1 cellular context compared by ENCODE assay signal in the genomic region with DNA sequence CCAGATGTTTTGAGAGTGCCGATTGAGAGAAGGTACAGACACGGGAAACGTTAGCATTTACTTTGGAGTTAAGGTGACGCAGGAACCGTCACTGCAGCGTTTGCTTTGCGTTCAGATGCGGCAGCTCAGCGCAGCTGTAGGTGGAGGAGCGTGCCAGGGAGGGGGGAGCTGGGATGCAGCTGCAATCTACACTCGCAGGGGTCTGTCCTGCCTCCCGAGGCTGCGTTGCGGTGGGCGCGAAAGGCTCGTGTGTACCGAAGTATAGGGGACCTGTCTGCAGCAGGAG.
TF ChIP-seq lines count a peak whose summit lies in the region.

No MANE protein-coding gene starts in this region.

TF ChIP-seq in K562, 482 proteins besides CTCF, POLR2A, EP300 and RAD21 (continued from another document and continues in another):
- TF ChIP-seq ZBED1 (IDR thresholded peaks at IDR 0.05), result no peak
- TF ChIP-seq, protein P1, sequence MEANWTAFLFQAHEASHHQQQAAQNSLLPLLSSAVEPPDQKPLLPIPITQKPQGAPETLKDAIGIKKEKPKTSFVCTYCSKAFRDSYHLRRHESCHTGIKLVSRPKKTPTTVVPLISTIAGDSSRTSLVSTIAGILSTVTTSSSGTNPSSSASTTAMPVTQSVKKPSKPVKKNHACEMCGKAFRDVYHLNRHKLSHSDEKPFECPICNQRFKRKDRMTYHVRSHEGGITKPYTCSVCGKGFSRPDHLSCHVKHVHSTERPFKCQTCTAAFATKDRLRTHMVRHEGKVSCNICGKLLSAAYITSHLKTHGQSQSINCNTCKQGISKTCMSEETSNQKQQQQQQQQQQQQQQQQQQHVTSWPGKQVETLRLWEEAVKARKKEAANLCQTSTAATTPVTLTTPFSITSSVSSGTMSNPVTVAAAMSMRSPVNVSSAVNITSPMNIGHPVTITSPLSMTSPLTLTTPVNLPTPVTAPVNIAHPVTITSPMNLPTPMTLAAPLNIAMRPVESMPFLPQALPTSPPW (CRISPR knock-in tag; IDR thresholded peaks at IDR 0.05), result no peak
- TF ChIP-seq, protein P2, sequence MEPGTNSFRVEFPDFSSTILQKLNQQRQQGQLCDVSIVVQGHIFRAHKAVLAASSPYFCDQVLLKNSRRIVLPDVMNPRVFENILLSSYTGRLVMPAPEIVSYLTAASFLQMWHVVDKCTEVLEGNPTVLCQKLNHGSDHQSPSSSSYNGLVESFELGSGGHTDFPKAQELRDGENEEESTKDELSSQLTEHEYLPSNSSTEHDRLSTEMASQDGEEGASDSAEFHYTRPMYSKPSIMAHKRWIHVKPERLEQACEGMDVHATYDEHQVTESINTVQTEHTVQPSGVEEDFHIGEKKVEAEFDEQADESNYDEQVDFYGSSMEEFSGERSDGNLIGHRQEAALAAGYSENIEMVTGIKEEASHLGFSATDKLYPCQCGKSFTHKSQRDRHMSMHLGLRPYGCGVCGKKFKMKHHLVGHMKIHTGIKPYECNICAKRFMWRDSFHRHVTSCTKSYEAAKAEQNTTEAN (CRISPR knock-in tag; IDR thresholded peaks at IDR 0.05), result no peak
- TF ChIP-seq ZC3H11A (IDR thresholded peaks at IDR 0.05; ENCODE audit: low read depth, low read length), result no peak
- no peak for TF ChIP-seq ZNF445 (CRISPR knock-in tag; IDR thresholded peaks at IDR 0.05; ENCODE audit: low read depth)
- no peak for TF ChIP-seq PURB (CRISPR knock-in tag; IDR thresholded peaks at IDR 0.05; ENCODE audit: low read depth)
- no peak for TF ChIP-seq TCF7L2 (IDR thresholded peaks at IDR 0.05; ENCODE audit: low read depth, low read length)
- TF ChIP-seq BCOR (IDR thresholded peaks at IDR 0.05), result peak; percentile 30; the same call in 1 of the 2 replicates
- TF ChIP-seq, protein P3, sequence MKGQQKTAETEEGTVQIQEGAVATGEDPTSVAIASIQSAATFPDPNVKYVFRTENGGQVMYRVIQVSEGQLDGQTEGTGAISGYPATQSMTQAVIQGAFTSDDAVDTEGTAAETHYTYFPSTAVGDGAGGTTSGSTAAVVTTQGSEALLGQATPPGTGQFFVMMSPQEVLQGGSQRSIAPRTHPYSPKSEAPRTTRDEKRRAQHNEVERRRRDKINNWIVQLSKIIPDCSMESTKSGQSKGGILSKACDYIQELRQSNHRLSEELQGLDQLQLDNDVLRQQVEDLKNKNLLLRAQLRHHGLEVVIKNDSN (CRISPR knock-in tag; IDR thresholded peaks at IDR 0.05), result 0 out of 2 replicates have a peak, but pooled peaks have one; percentile 1
- no peak for TF ChIP-seq PCBP2 (IDR thresholded peaks at IDR 0.05; ENCODE audit: low read depth, low read length, poor library complexity, severe bottlenecking)
- TF ChIP-seq TCF7 (IDR thresholded peaks at IDR 0.05; ENCODE audit: borderline replicate concordance), result 0 out of 2 replicates have a peak, but pooled peaks have one; percentile 46
- TF ChIP-seq, protein P4, sequence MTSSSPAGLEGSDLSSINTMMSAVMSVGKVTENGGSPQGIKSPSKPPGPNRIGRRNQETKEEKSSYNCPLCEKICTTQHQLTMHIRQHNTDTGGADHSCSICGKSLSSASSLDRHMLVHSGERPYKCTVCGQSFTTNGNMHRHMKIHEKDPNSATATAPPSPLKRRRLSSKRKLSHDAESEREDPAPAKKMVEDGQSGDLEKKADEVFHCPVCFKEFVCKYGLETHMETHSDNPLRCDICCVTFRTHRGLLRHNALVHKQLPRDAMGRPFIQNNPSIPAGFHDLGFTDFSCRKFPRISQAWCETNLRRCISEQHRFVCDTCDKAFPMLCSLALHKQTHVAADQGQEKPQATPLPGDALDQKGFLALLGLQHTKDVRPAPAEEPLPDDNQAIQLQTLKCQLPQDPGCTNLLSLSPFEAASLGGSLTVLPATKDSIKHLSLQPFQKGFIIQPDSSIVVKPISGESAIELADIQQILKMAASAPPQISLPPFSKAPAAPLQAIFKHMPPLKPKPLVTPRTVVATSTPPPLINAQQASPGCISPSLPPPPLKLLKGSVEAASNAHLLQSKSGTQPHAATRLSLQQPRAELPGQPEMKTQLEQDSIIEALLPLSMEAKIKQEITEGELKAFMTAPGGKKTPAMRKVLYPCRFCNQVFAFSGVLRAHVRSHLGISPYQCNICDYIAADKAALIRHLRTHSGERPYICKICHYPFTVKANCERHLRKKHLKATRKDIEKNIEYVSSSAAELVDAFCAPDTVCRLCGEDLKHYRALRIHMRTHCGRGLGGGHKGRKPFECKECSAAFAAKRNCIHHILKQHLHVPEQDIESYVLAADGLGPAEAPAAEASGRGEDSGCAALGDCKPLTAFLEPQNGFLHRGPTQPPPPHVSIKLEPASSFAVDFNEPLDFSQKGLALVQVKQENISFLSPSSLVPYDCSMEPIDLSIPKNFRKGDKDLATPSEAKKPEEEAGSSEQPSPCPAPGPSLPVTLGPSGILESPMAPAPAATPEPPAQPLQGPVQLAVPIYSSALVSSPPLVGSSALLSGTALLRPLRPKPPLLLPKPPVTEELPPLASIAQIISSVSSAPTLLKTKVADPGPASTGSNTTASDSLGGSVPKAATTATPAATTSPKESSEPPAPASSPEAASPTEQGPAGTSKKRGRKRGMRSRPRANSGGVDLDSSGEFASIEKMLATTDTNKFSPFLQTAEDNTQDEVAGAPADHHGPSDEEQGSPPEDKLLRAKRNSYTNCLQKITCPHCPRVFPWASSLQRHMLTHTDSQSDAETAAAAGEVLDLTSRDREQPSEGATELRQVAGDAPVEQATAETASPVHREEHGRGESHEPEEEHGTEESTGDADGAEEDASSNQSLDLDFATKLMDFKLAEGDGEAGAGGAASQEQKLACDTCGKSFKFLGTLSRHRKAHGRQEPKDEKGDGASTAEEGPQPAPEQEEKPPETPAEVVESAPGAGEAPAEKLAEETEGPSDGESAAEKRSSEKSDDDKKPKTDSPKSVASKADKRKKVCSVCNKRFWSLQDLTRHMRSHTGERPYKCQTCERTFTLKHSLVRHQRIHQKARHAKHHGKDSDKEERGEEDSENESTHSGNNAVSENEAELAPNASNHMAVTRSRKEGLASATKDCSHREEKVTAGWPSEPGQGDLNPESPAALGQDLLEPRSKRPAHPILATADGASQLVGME (CRISPR knock-in tag; IDR thresholded peaks at IDR 0.05), result peak; percentile 75; the same call in 1 of the 2 replicates
- TF ChIP-seq PRPF4 (IDR thresholded peaks at IDR 0.05; ENCODE audit: insufficient read depth, low read depth, low read length, poor library complexity, severe bottlenecking), result no peak
- no peak for TF ChIP-seq HMG20A (CRISPR knock-in tag; conservative IDR thresholded peaks at IDR 0.05)
- TF ChIP-seq ZNF699 (CRISPR knock-in tag; IDR thresholded peaks at IDR 0.05; ENCODE audit: insufficient replicate concordance), result no peak
- no peak for TF ChIP-seq ZFPM2 (CRISPR knock-in tag; IDR thresholded peaks at IDR 0.05)
- TF ChIP-seq NBN (IDR thresholded peaks at IDR 0.05; ENCODE audit: low read depth), result peak; percentile 29; the same call in 1 of the 2 replicates
- no peak for TF ChIP-seq BRCA1 (IDR thresholded peaks at IDR 0.05)
- no peak for TF ChIP-seq BRCA1 (CRISPR knock-in tag; IDR thresholded peaks at IDR 0.05)
- no peak for TF ChIP-seq POLR2AphosphoS2 (IDR thresholded peaks at IDR 0.05; ENCODE audit: low read length)
- TF ChIP-seq, protein P5, sequence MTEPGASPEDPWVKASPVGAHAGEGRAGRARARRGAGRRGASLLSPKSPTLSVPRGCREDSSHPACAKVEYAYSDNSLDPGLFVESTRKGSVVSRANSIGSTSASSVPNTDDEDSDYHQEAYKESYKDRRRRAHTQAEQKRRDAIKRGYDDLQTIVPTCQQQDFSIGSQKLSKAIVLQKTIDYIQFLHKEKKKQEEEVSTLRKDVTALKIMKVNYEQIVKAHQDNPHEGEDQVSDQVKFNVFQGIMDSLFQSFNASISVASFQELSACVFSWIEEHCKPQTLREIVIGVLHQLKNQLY (CRISPR knock-in tag; conservative IDR thresholded peaks at IDR 0.05), result no peak
- peak; percentile 69; the same call in 1 of the 2 replicates for TF ChIP-seq GATAD2A (IDR thresholded peaks at IDR 0.05)
- no peak for TF ChIP-seq ZNF589 (CRISPR knock-in tag; IDR thresholded peaks at IDR 0.05; ENCODE audit: low read depth)
- no peak for TF ChIP-seq ZBTB40 (IDR thresholded peaks at IDR 0.05)
- TF ChIP-seq ZBTB40 (CRISPR knock-in tag; IDR thresholded peaks at IDR 0.05), result no peak
- TF ChIP-seq BRD4 (IDR thresholded peaks at IDR 0.05), result no peak
- 0 out of 2 replicates have a peak, but pooled peaks have one; percentile 13 for TF ChIP-seq SMARCA4 (IDR thresholded peaks at IDR 0.05)
- peak; percentile 4 for TF ChIP-seq NEUROD1 (IDR thresholded peaks at IDR 0.05; ENCODE audit: borderline replicate concordance, low read depth, low read length, partially characterized antibody)
- no peak for TF ChIP-seq ZNF121 (CRISPR knock-in tag; conservative IDR thresholded peaks at IDR 0.05)
- TF ChIP-seq E2F5 (CRISPR knock-in tag; IDR thresholded peaks at IDR 0.05), result 0 out of 2 replicates have a peak, but pooled peaks have one; percentile 47
- TF ChIP-seq KDM4B (IDR thresholded peaks at IDR 0.05; ENCODE audit: borderline replicate concordance in 2 of 2, low read depth in 1 of 2), result 0 out of 4 replicates have a peak, but pooled peaks of 1 of the 2 experiments have one; percentile 35
- TF ChIP-seq THAP7 (CRISPR knock-in tag; IDR thresholded peaks at IDR 0.05), result no peak
- TF ChIP-seq CBFA2T3 (IDR thresholded peaks at IDR 0.05), result peak; percentile 19; the same call in 1 of the 2 replicates
- TF ChIP-seq TOE1 (IDR thresholded peaks at IDR 0.05; ENCODE audit: borderline replicate concordance), result no peak
- peak; percentile 78; the same call in 1 of the 2 replicates for TF ChIP-seq TOE1 (CRISPR knock-in tag; IDR thresholded peaks at IDR 0.05; ENCODE audit: borderline replicate concordance, low read depth)
- TF ChIP-seq ZNF740 (CRISPR knock-in tag; IDR thresholded peaks at IDR 0.05), result peak; percentile 83
- TF ChIP-seq ZNF740 (tag; IDR thresholded peaks at IDR 0.05), result no peak
